ENCODE assay signal across 16 cellular contexts in genomic region chr20:59039233-59039632, GRCh38. TPM values are rescaled to one million over a fixed set of nuclear protein-coding genes. Genes with fewer than 3 reads are reported as not detected.
DNase-seq lines count a peak whose midpoint lies in the region; ATAC-seq and TF ChIP-seq lines count a peak whose summit lies in the region.
"Had no signal": no experiment of that assay in that cellular context is flagged by ENCODE, and none has a peak within 500 bp of the region (broad histone marks: within the 10 kb centered on the region; RNA-seq: fewer than 3 reads in every experiment).

No MANE protein-coding gene starts in this region.

- intact Hi-C loops in natural killer cell (cut with micrococcal nuclease) = no loop called here
- intact Hi-C loops in mammary epithelial cell (cut with micrococcal nuclease) = no loop called here
- intact Hi-C loops in sciatic nerve (cut with DNase I) = no loop called here

- no TSS peak for BruUV-seq in mammary epithelial cell (replicated peaks; lab: Mats Ljungman, UMichigan)

- ATAC-seq in natural killer cell treated with Interleukin-12 subunit alpha and Interleukin-12 subunit beta and Interleukin-15 and Interleukin-18, amount 100 ng/mL, for 72 hours = no peak
- ATAC-seq in natural killer cell (no peak), sciatic nerve (no peak)

- 65% methylated on average over 1 of the region's 1 CpG for WGBS in mammary epithelial cell (ENCODE audit: low coverage, missing lambda C conversion rate)

- peaks cover 34% of the 10 kb centered on the region for H3K36me3 ChIP-seq in mammary epithelial cell (ENCODE audit: insufficient read depth, low read length)

- H3K4me1 ChIP-seq in mammary epithelial cell (ENCODE audit: insufficient read depth, low read length) = peaks cover 20% of the 10 kb centered on the region

- peak overlapping the region; percentile 60 to 79 for H3K27ac Mint-ChIP-seq in natural killer cell treated with Interleukin-12 subunit alpha and Interleukin-12 subunit beta and Interleukin-15 and Interleukin-18, amount 100 ng/mL, for 72 hours
- H3K27ac Mint-ChIP-seq in natural killer cell = peak overlapping the region in 1 of 2 donors; percentile 30
- no peak overlapping the region for H3K27ac Mint-ChIP-seq in type B pancreatic cell

- H3K4me3 Mint-ChIP-seq in natural killer cell treated with Interleukin-12 subunit alpha and Interleukin-12 subunit beta and Interleukin-15 and Interleukin-18, amount 100 ng/mL, for 72 hours = peak overlapping the region; percentile 86
- H3K4me3 Mint-ChIP-seq in natural killer cell (no peak overlapping the region), type B pancreatic cell (peak overlapping the region; percentile 8)

- H3K4me3 ChIP-seq in mammary epithelial cell (replicated peaks in 1 of 3; ENCODE audit: insufficient read depth in 1 of 3, low read depth in 2 of 3, low read length in 3 of 3) = no peak overlapping the region

- no peak for DNase-seq in natural killer cell treated with Interleukin-12 subunit alpha and Interleukin-12 subunit beta and Interleukin-15 and Interleukin-18, amount 100 ng/mL, for 72 hours (ENCODE audit: low spot score)
- DNase-seq in natural killer cell (no peak), RKO (ENCODE audit: low spot score) (peak; percentile 56), mammary epithelial cell (no peak), type B pancreatic cell (ENCODE audit: extremely low spot score, unreplicated experiment) (no peak), medulla oblongata (ENCODE audit: extremely low spot score) (no peak), SKM-1 treated with dmso at 0.1 percent for 144 hours (lab: John Stamatoyannopoulos, UW; ENCODE audit: unreplicated experiment) (no peak), sciatic nerve (ENCODE audit: low spot score) (no peak)
- DNase-seq: C1 segment of cervical spinal cord, head of caudate nucleus, MV-4-11, SK-N-SH, WERI-Rb-1 had no signal

- in situ Hi-C loops in mammary epithelial cell (cut with MboI; ENCODE audit: low sequenced_read_pairs in 2 of 2) = no loop called here

- no peak overlapping the region for H3K9ac ChIP-seq in mammary epithelial cell (ENCODE audit: insufficient read depth, low read length)
- H3K9ac ChIP-seq: SK-N-SH had no signal

- H3K79me2 ChIP-seq in mammary epithelial cell (ENCODE audit: insufficient read depth, low read length) = peaks cover 75% of the 10 kb centered on the region

- CTCF ChIA-PET in mammary epithelial cell (lab: Charles Lee; ENCODE audit: low non-redundant PET) = no interaction called here

- no peaks in the 10 kb centered on the region for H3K9me3 Mint-ChIP-seq in natural killer cell treated with Interleukin-12 subunit alpha and Interleukin-12 subunit beta and Interleukin-15 and Interleukin-18, amount 100 ng/mL, for 72 hours
- H3K9me3 Mint-ChIP-seq in natural killer cell (no peaks in the 10 kb centered on the region), type B pancreatic cell (no peaks in the 10 kb centered on the region)

- H3K4me2 ChIP-seq in mammary epithelial cell (ENCODE audit: insufficient read depth, low read depth, low read length) = peak overlapping the region; percentile 15

- H3K27me3 ChIP-seq in mammary epithelial cell (ENCODE audit: insufficient read depth, low read length) = no peaks in the 10 kb centered on the region

- no peak for TF ChIP-seq CTCF in natural killer cell (IDR thresholded peaks at IDR 0.05)
- no peak for TF ChIP-seq CTCF in mammary epithelial cell (conservative IDR thresholded peaks at IDR 0.05 in 1 of 2, IDR thresholded peaks at IDR 0.05 in 1 of 2; ENCODE audit: extremely low read depth in 1 of 2, insufficient read depth in 1 of 2, low read depth in 1 of 2, low read length in 2 of 2)
- TF ChIP-seq CTCF in type B pancreatic cell (conservative IDR thresholded peaks at IDR 0.05) = no peak

- no peak overlapping the region for H3K27ac ChIP-seq in mammary epithelial cell (ENCODE audit: insufficient read depth, low read depth, low read length)
- H3K27ac ChIP-seq: WERI-Rb-1 had no signal

- dilution Hi-C loops in mammary epithelial cell (cut with HindIII; ENCODE audit: low sequenced_read_pairs) = no loop called here

- H3K9me3 ChIP-seq in mammary epithelial cell (replicated peaks; ENCODE audit: insufficient read depth, low read length) = no peaks in the 10 kb centered on the region
- H3K9me3 ChIP-seq: SK-N-SH had no signal

- H4K20me1 ChIP-seq in mammary epithelial cell (ENCODE audit: insufficient read depth, low read length) = no peaks in the 10 kb centered on the region

- no peaks in the 10 kb centered on the region for H3K27me3 Mint-ChIP-seq in natural killer cell treated with Interleukin-12 subunit alpha and Interleukin-12 subunit beta and Interleukin-15 and Interleukin-18, amount 100 ng/mL, for 72 hours
- no peaks in the 10 kb centered on the region for H3K27me3 Mint-ChIP-seq in natural killer cell (ENCODE audit: low read depth in 2 of 2)
- H3K27me3 Mint-ChIP-seq in type B pancreatic cell = no peaks in the 10 kb centered on the region

- no peak overlapping the region for H2AFZ ChIP-seq in mammary epithelial cell (ENCODE audit: low read depth, low read length)

- H3K4me1 Mint-ChIP-seq in natural killer cell treated with Interleukin-12 subunit alpha and Interleukin-12 subunit beta and Interleukin-15 and Interleukin-18, amount 100 ng/mL, for 72 hours (ENCODE audit: low read depth in 2 of 2) = peaks cover 40 to 62% of the 10 kb centered on the region in 2 donors
- H3K4me1 Mint-ChIP-seq in natural killer cell (peaks cover 33 to 42% of the 10 kb centered on the region in 2 donors), type B pancreatic cell (ENCODE audit: unreplicated experiment) (peaks cover 21% of the 10 kb centered on the region)

- peaks cover 42% of the 10 kb centered on the region for H3K36me3 Mint-ChIP-seq in natural killer cell treated with Interleukin-12 subunit alpha and Interleukin-12 subunit beta and Interleukin-15 and Interleukin-18, amount 100 ng/mL, for 72 hours
- peaks cover 23% of the 10 kb centered on the region for H3K36me3 Mint-ChIP-seq in natural killer cell
- peaks cover 22% of the 10 kb centered on the region for H3K36me3 Mint-ChIP-seq in type B pancreatic cell

RNA-seq across cellular contexts. Expression of gene PRELID3B, which starts 3.4 kb away (rescaled TPM):
- total RNA-seq in natural killer cell treated with Interleukin-12 subunit alpha and Interleukin-12 subunit beta and Interleukin-15 and Interleukin-18, amount 100 ng/mL, for 72 hours = 10 to 100 TPM; 82.8 to 89.0 TPM
- total RNA-seq in natural killer cell (10 to 100 TPM; 49.3 to 51.6 (median 51.4) TPM), mammary epithelial cell (100 to 1,000 TPM in 1 of 2 donors, 10 to 100 TPM in 1; 81.2 to 103 TPM), type B pancreatic cell (ENCODE audit: low replicate concordance) (45.9 and 54.9 TPM in 2 replicates), sciatic nerve (30.5 TPM)
- 49.5 TPM for polyA plus RNA-seq in mammary epithelial cell
- 91.4 TPM for polyA minus RNA-seq in mammary epithelial cell

RNA-seq across cellular contexts. Expression of gene ATP5F1E, which starts 7.1 kb away (rescaled TPM):
- total RNA-seq in natural killer cell treated with Interleukin-12 subunit alpha and Interleukin-12 subunit beta and Interleukin-15 and Interleukin-18, amount 100 ng/mL, for 72 hours = 10 to 100 TPM; 62.2 to 72.3 TPM
- total RNA-seq in natural killer cell (10 to 100 TPM; 45.9 to 58.0 (median 50.8) TPM), mammary epithelial cell (10 to 100 TPM; 13.7 to 75.4 TPM), type B pancreatic cell (ENCODE audit: low replicate concordance) (75.6 and 81.8 TPM in 2 replicates), sciatic nerve (38.4 TPM)
- 39.1 TPM for polyA plus RNA-seq in mammary epithelial cell
- 9.7 TPM for polyA minus RNA-seq in mammary epithelial cell

RNA-seq across cellular contexts. Expression of gene TUBB1, which starts 20.0 kb away (rescaled TPM):
- not detected for total RNA-seq in natural killer cell treated with Interleukin-12 subunit alpha and Interleukin-12 subunit beta and Interleukin-15 and Interleukin-18, amount 100 ng/mL, for 72 hours
- total RNA-seq in natural killer cell (10 to 100 TPM in 2 of 3 donors, 1 to 10 TPM in 1; 4.3 to 46.9 (median 18.8) TPM), mammary epithelial cell (not detected), type B pancreatic cell (ENCODE audit: low replicate concordance) (0.46 and 0.52 TPM in 2 replicates), sciatic nerve (1.0 TPM)
- 0.01 TPM for polyA plus RNA-seq in mammary epithelial cell
- polyA minus RNA-seq in mammary epithelial cell = not detected
- total RNA-seq: Daoy, pulmonary artery endothelial cell, ureter had no signal
- polyA plus RNA-seq: SK-N-SH had no signal

RNA-seq across cellular contexts. Expression of gene CTSZ, which starts 32.2 kb away (rescaled TPM):
- 10 to 100 TPM; 19.2 to 32.8 TPM for total RNA-seq in natural killer cell treated with Interleukin-12 subunit alpha and Interleukin-12 subunit beta and Interleukin-15 and Interleukin-18, amount 100 ng/mL, for 72 hours
- total RNA-seq in natural killer cell = 10 to 100 TPM; 30.5 to 52.5 (median 42.3) TPM
- total RNA-seq in mammary epithelial cell = 100 to 1,000 TPM; 138 to 139 TPM
- 156 TPM for polyA plus RNA-seq in mammary epithelial cell
- polyA minus RNA-seq in mammary epithelial cell = 116 TPM
- total RNA-seq in type B pancreatic cell (ENCODE audit: low replicate concordance) = 71.9 and 75.9 TPM in 2 replicates
- total RNA-seq in sciatic nerve = 151 TPM

RNA-seq across cellular contexts. Expression of gene NELFCD, which starts 58.2 kb away (rescaled TPM):
- total RNA-seq in natural killer cell treated with Interleukin-12 subunit alpha and Interleukin-12 subunit beta and Interleukin-15 and Interleukin-18, amount 100 ng/mL, for 72 hours = 100 to 1,000 TPM in 1 of 2 donors, 10 to 100 TPM in 1; 89.1 to 106 TPM
- total RNA-seq in natural killer cell (100 to 1,000 TPM in 1 of 3 donors, 10 to 100 TPM in 2; 75.7 to 105 (median 92.6) TPM), mammary epithelial cell (10 to 100 TPM; 37.8 to 69.7 TPM), type B pancreatic cell (ENCODE audit: low replicate concordance) (73.0 and 110 TPM in 2 replicates), sciatic nerve (50.7 TPM)
- polyA plus RNA-seq in mammary epithelial cell = 84.9 TPM
- polyA minus RNA-seq in mammary epithelial cell = 143 TPM
